2 cellular contexts compared by ENCODE assay signal in genomic region chr17:2894782-2895181, GRCh38.
TF ChIP-seq lines count a peak whose summit lies in the region.

No MANE protein-coding gene starts in this region.

TF ChIP-seq in GM23338, 12 proteins besides CTCF, POLR2A, EP300 and RAD21 (continued from another document):
- TF ChIP-seq ZNF462 (CRISPR knock-in tag; IDR thresholded peaks at IDR 0.05) (no peak), REST (IDR thresholded peaks at IDR 0.05; ENCODE audit: unreplicated experiment) (no peak), ETS1 (IDR thresholded peaks at IDR 0.05) (no peak), EZH2phosphoT487 (IDR thresholded peaks at IDR 0.05; ENCODE audit: unreplicated experiment) (no peak), ZNF114 (CRISPR knock-in tag; IDR thresholded peaks at IDR 0.05) (no peak), CREB1 (CRISPR knock-in tag; IDR thresholded peaks at IDR 0.05; ENCODE audit: low read depth) (no peak), NANOG (IDR thresholded peaks at IDR 0.05; ENCODE audit: borderline replicate concordance) (no peak), JUNB (IDR thresholded peaks at IDR 0.05; ENCODE audit: unreplicated experiment) (no peak)

TF ChIP-seq in WTC11, 78 proteins besides CTCF, POLR2A, EP300 and RAD21 (continued from another document):
- TF ChIP-seq ZNF512 (CRISPR knock-in tag; IDR thresholded peaks at IDR 0.05; ENCODE audit: borderline replicate concordance) (no peak), FOXK1 (CRISPR knock-in tag; IDR thresholded peaks at IDR 0.05) (no peak), RELA (CRISPR knock-in tag; IDR thresholded peaks at IDR 0.05; ENCODE audit: borderline replicate concordance) (no peak), JAZF1 (CRISPR knock-in tag; IDR thresholded peaks at IDR 0.05) (no peak), PREB (CRISPR knock-in tag; IDR thresholded peaks at IDR 0.05; ENCODE audit: borderline replicate concordance) (no peak)
